ENCODE assay signal across 8 cellular contexts in the genomic region with DNA sequence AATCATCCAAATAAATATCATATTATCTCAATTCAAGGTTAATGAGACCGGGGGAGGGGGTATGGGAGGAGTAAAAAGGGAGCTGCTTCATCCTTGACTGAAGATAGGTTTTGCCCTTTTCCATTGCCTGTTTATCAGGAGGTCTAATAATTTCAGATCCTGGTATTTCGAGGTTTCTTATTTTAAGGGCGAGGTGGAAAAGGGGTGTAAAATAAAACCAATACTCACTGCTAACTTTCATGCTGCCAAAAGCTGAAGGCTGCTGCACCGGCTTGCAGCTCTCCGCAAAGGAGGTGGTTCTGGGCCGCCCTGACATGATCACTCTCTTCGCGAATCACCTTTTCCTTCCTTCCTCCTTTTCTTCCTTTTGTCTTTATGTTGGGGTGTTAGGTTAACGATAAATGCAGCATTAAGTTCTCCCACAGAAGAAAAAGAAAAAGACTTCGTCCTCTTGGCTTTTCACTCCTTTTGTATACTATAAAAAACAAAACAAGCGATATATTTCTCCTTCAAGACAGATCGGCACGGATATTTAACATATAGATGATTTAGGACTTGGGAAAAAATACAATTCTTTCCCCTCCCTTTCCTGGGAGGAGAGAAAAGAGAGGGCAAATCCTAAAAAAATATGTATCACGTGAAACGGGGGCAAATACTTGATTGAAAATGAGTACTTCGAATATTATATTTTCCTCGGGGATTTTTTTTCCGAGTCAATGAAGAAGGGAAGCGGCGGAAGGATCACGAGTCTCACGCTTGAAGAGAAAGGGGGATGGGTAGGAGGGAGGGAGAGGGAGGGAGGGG.
DNase-seq lines count a peak whose midpoint lies in the region; ATAC-seq and TF ChIP-seq lines count a peak whose summit lies in the region.

No MANE protein-coding gene starts in this region.

- H3K27ac Mint-ChIP-seq in nephron progenitor cell, result no peak overlapping the region
- no peak overlapping the region for H3K27ac Mint-ChIP-seq in stimulated activated memory B cell treated with anti-CD40 and anti-IgM and Interleukin-4, amounts not matched to agents 10 μg/mL and 1 μg/mL and 100 μg/mL, for 72 hours

- H3K27me3 Mint-ChIP-seq in nephron progenitor cell (ENCODE audit: low read depth, poor library complexity), result no peaks in the 10 kb centered on the region
- no peaks in the 10 kb centered on the region for H3K27me3 Mint-ChIP-seq in stimulated activated memory B cell treated with anti-CD40 and anti-IgM and Interleukin-4, amounts not matched to agents 10 μg/mL and 1 μg/mL and 100 μg/mL, for 72 hours

- H3K4me3 Mint-ChIP-seq in nephron progenitor cell, result no peak overlapping the region
- H3K4me3 Mint-ChIP-seq in stimulated activated memory B cell treated with anti-CD40 and anti-IgM and Interleukin-4, amounts not matched to agents 10 μg/mL and 1 μg/mL and 100 μg/mL, for 72 hours, result no peak overlapping the region

- TF ChIP-seq CTCF in epithelial cell of esophagus (IDR thresholded peaks at IDR 0.05; ENCODE audit: insufficient read depth, low read depth, low read length, missing control alignments) (no peak), nephron progenitor cell (IDR thresholded peaks at IDR 0.05) (no peak)

- peaks cover 6% of the 10 kb centered on the region for H3K9me3 Mint-ChIP-seq in nephron progenitor cell
- no peaks in the 10 kb centered on the region for H3K9me3 Mint-ChIP-seq in stimulated activated memory B cell treated with anti-CD40 and anti-IgM and Interleukin-4, amounts not matched to agents 10 μg/mL and 1 μg/mL and 100 μg/mL, for 72 hours

- peaks cover 37% of the 10 kb centered on the region for H3K4me1 Mint-ChIP-seq in nephron progenitor cell
- H3K4me1 Mint-ChIP-seq in stimulated activated memory B cell treated with anti-CD40 and anti-IgM and Interleukin-4, amounts not matched to agents 10 μg/mL and 1 μg/mL and 100 μg/mL, for 72 hours, result peaks cover 28% of the 10 kb centered on the region

- DNase-seq in COLO668 (lab: John Stamatoyannopoulos, UW; ENCODE audit: unreplicated experiment) (peak; percentile 1), HS-27A (ENCODE audit: low read depth) (peak; percentile 71), T-helper 22 cell (ENCODE audit: low read depth) (peak; percentile 3), epithelial cell of esophagus (ENCODE audit: low read depth) (peak; percentile 89), nephron progenitor cell (peak; percentile 21)

- ATAC-seq in stimulated activated memory B cell treated with anti-CD40 and anti-IgM and Interleukin-4, amounts not matched to agents 10 μg/mL and 1 μg/mL and 100 μg/mL, for 72 hours, result no peak
- ATAC-seq in HG02623 (IDR thresholded peaks at IDR 0.05; ENCODE audit: unreplicated experiment) (no peak), GM18502 (IDR thresholded peaks at IDR 0.05; ENCODE audit: poor library complexity, unreplicated experiment) (no peak)

- peak overlapping the region; percentile 93 for H3K4me3 ChIP-seq in epithelial cell of esophagus (ENCODE audit: low read length)

- H3K36me3 Mint-ChIP-seq in nephron progenitor cell (ENCODE audit: low read depth), result peaks cover 23% of the 10 kb centered on the region
- peaks cover 6% of the 10 kb centered on the region for H3K36me3 Mint-ChIP-seq in stimulated activated memory B cell treated with anti-CD40 and anti-IgM and Interleukin-4, amounts not matched to agents 10 μg/mL and 1 μg/mL and 100 μg/mL, for 72 hours

Comparison
In these comparisons a context has a peak if more than half of its experiments do, and no peak if none do; other contexts are left out.
1. DNase-seq: peak in every context shown above with its lines; median percentile 89 in epithelial cell of esophagus; 71 in HS-27A; 21 in nephron progenitor cell; 3 in T-helper 22 cell; 1 in COLO668.